ENCODE assay signal across 8 cellular contexts in genomic region chr11:35337136-35337918, GRCh38.
DNase-seq lines count a peak whose midpoint lies in the region; ATAC-seq and TF ChIP-seq lines count a peak whose summit lies in the region.

No MANE protein-coding gene starts in this region.

- CTCF ChIA-PET in Calu3 (lab: Charles Lee): interaction anchor here (0.9 to 1.3 kb wide), 4 partner anchors 15 to 54 kb away, joined by 3 to 10 read pairs (median 4); no protein-coding TSS in a partner anchor

- ATAC-seq in omental fat pad (ENCODE audit: low FRiP score): peak; percentile 49
- ATAC-seq in GM18870 (IDR thresholded peaks at IDR 0.05; ENCODE audit: unreplicated experiment): no peak
- no peak for ATAC-seq in HG03442 (IDR thresholded peaks at IDR 0.05; ENCODE audit: unreplicated experiment)

- H3K27ac Mint-ChIP-seq in Calu3 (ENCODE audit: unreplicated experiment): peak overlapping the region; percentile 77

- no TSS peak for BruUV-seq in Calu3 (replicated peaks; lab: Mats Ljungman, UMichigan)

- DNase-seq in Calu3 (peak; percentile 50), M059J (ENCODE audit: low read depth) (peak; percentile 99), brain pericyte (ENCODE audit: low read depth, low spot score) (peak; percentile 86), omental fat pad (ENCODE audit: low spot score) (no peak), midbrain (lab: John Stamatoyannopoulos, UW) (no peak)
- no peak for DNase-seq in activated CD4-positive, alpha-beta T cell treated with anti-CD3 and anti-CD28 coated beads for 4 hours

- no peaks in the 10 kb centered on the region for H3K36me3 Mint-ChIP-seq in Calu3 (ENCODE audit: insufficient read depth, unreplicated experiment)

- H3K4me3 Mint-ChIP-seq in Calu3 (ENCODE audit: low read depth, unreplicated experiment): no peak overlapping the region

- intact Hi-C loops in Calu3 (cut with micrococcal nuclease; ENCODE audit: unreplicated experiment): no loop called here

- H3K27me3 Mint-ChIP-seq in Calu3 (ENCODE audit: unreplicated experiment): no peaks in the 10 kb centered on the region

- TF ChIP-seq CTCF in Calu3 (IDR thresholded peaks at IDR 0.05; ENCODE audit: unreplicated experiment): no peak
- TF ChIP-seq CTCF in omental fat pad (IDR thresholded peaks at IDR 0.05): no peak

- H3K4me1 Mint-ChIP-seq in Calu3 (ENCODE audit: low read depth, unreplicated experiment): no peaks in the 10 kb centered on the region

- peaks cover 2% of the 10 kb centered on the region for H3K9me3 Mint-ChIP-seq in Calu3 (ENCODE audit: low read depth, unreplicated experiment)

Comparison
In these comparisons a context has a peak if more than half of its experiments do, and no peak if none do; other contexts are left out.
1. DNase-seq: peak in Calu3 (single experiment), M059J (single experiment) and brain pericyte (single experiment); none in omental fat pad (single experiment), midbrain (single experiment) and activated CD4-positive, alpha-beta T cell treated with anti-CD3 and anti-CD28 coated beads for 4 hours (0 of 2).